ENCODE assay signal across 2 cellular contexts in genomic region chr16:19481291-19481690, GRCh38.
TF ChIP-seq lines count a peak whose summit lies in the region.

No MANE protein-coding gene starts in this region.

TF ChIP-seq in A549, 52 proteins besides CTCF, POLR2A, EP300 and RAD21:
- TF ChIP-seq PBX3 (IDR thresholded peaks at IDR 0.05) = no peak
- TF ChIP-seq PHF8 (IDR thresholded peaks at IDR 0.05; ENCODE audit: borderline replicate concordance, low read depth) = no peak
- no peak for TF ChIP-seq SMC3 (IDR thresholded peaks at IDR 0.05)
- no peak for TF ChIP-seq REST (IDR thresholded peaks at IDR 0.05)
- TF ChIP-seq RFX5 (IDR thresholded peaks at IDR 0.05) = no peak
- peak; percentile 81 for TF ChIP-seq MAFK (IDR thresholded peaks at IDR 0.05; ENCODE audit: partially characterized antibody)
- TF ChIP-seq E2F6 (IDR thresholded peaks at IDR 0.05; ENCODE audit: borderline replicate concordance, low read depth) = 0 out of 2 replicates have a peak, but pooled peaks have one; percentile 23
- no peak for TF ChIP-seq HEYL (CRISPR knock-in tag; IDR thresholded peaks at IDR 0.05)
- no peak for TF ChIP-seq FOXS1 (CRISPR knock-in tag; IDR thresholded peaks at IDR 0.05)
- TF ChIP-seq NFE2L2 (conservative IDR thresholded peaks at IDR 0.05; ENCODE audit: low read length) = peak; percentile 67
- no peak for TF ChIP-seq EHF (CRISPR knock-in tag; IDR thresholded peaks at IDR 0.05)
- TF ChIP-seq NPAS2 (CRISPR knock-in tag; IDR thresholded peaks at IDR 0.05; ENCODE audit: borderline replicate concordance) = no peak
- no peak for TF ChIP-seq CBX8 (IDR thresholded peaks at IDR 0.05)
- no peak for TF ChIP-seq ATOH8 (CRISPR knock-in tag; IDR thresholded peaks at IDR 0.05; ENCODE audit: low read depth)
- no peak for TF ChIP-seq JUN (IDR thresholded peaks at IDR 0.05)
- TF ChIP-seq NR3C1 (IDR thresholded peaks at IDR 0.05) = no peak
- TF ChIP-seq MAX (IDR thresholded peaks at IDR 0.05) = no peak
- TF ChIP-seq HDAC2 (IDR thresholded peaks at IDR 0.05) = no peak
- TF ChIP-seq CBX2 (IDR thresholded peaks at IDR 0.05; ENCODE audit: borderline replicate concordance, low read depth) = no peak
- no peak for TF ChIP-seq RCOR1 (IDR thresholded peaks at IDR 0.05; ENCODE audit: low read depth, low read length)
- TF ChIP-seq GATA3 (IDR thresholded peaks at IDR 0.05; ENCODE audit: borderline replicate concordance) = no peak
- no peak for TF ChIP-seq ZFP36 (IDR thresholded peaks at IDR 0.05; ENCODE audit: borderline replicate concordance, partially characterized antibody)
- TF ChIP-seq BHLHE40 (IDR thresholded peaks at IDR 0.05; ENCODE audit: low read depth, low read length) = no peak

TF ChIP-seq in HepG2, 621 proteins besides CTCF, POLR2A, EP300 and RAD21:
- TF ChIP-seq LRRFIP1 (CRISPR knock-in tag; conservative IDR thresholded peaks at IDR 0.05) = no peak
- no peak for TF ChIP-seq ATF7-NPFF (CRISPR knock-in tag; IDR thresholded peaks at IDR 0.05; ENCODE audit: low read depth)
- TF ChIP-seq ZNF256 (CRISPR knock-in tag; conservative IDR thresholded peaks at IDR 0.05) = no peak
- no peak for TF ChIP-seq ZNF17 (CRISPR knock-in tag; IDR thresholded peaks at IDR 0.05)
- no peak for TF ChIP-seq MXI1 (IDR thresholded peaks at IDR 0.05; ENCODE audit: borderline replicate concordance, low read depth, low read length)
- no peak for TF ChIP-seq KAT8 (CRISPR knock-in tag; IDR thresholded peaks at IDR 0.05)
- TF ChIP-seq SALL2 (CRISPR knock-in tag; IDR thresholded peaks at IDR 0.05) = no peak
- no peak for TF ChIP-seq RFX3 (CRISPR knock-in tag; IDR thresholded peaks at IDR 0.05)
- no peak for TF ChIP-seq EZH2 (conservative IDR thresholded peaks at IDR 0.05; ENCODE audit: low read depth, low read length)
- TF ChIP-seq NCOA2 (CRISPR knock-in tag; IDR thresholded peaks at IDR 0.05) = no peak
- peak; percentile 69 to 84 for TF ChIP-seq MAFK (conservative IDR thresholded peaks at IDR 0.05 in 1 of 2, IDR thresholded peaks at IDR 0.05 in 1 of 2; ENCODE audit: low read length in 2 of 2)
- no peak for TF ChIP-seq ZBTB7A (CRISPR knock-in tag; IDR thresholded peaks at IDR 0.05)
- TF ChIP-seq MAFF (IDR thresholded peaks at IDR 0.05; ENCODE audit: low read depth, low read length) = peak; percentile 57
- peak; percentile 74 for TF ChIP-seq NFE2 (CRISPR knock-in tag; IDR thresholded peaks at IDR 0.05)
- no peak for TF ChIP-seq ZNF577 (CRISPR knock-in tag; IDR thresholded peaks at IDR 0.05; ENCODE audit: borderline replicate concordance, low read depth)
- TF ChIP-seq ZNF18 (CRISPR knock-in tag; IDR thresholded peaks at IDR 0.05; ENCODE audit: insufficient replicate concordance) = no peak
- no peak for TF ChIP-seq SIN3A (IDR thresholded peaks at IDR 0.05; ENCODE audit: borderline replicate concordance, low read depth, low read length)
- TF ChIP-seq NFE2L2 (IDR thresholded peaks at IDR 0.05; ENCODE audit: low read length) = peak; percentile 92
- TF ChIP-seq ZNF614 (CRISPR knock-in tag; IDR thresholded peaks at IDR 0.05; ENCODE audit: borderline replicate concordance) = no peak
